Comparison of ENCODE assay signal across 16 cellular contexts in the genomic region with DNA sequence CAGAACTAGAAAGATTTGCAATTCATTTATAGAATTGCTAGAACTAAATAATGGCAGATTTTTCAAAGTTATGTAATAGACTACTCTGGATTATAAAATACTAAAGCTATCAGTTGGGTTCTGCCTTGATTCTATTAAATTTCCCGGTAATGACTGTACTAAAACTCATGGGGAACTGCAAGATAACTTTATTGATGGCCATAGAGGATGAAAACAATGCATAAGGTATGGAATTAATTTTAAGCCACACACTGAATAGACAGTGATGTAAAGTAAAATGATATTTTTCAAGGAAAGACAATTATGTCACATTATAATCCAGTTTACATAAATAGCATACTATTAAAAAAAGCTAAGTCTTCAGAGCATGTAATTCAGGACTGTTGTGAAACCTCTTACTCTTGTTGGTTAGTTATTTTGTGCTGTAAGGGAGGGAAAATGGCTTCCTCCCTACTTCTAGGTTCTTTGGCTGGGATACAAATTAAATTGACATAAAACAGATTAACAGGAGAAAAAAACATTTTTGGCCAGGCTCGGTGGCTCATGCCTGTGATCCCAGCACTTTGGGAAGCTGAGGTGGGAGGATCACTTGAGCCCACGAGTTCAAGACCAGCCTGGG.
A peak's percentile ranks its signal among the peaks of the same experiment; 100 is the strongest.
DNase-seq lines count a peak whose midpoint lies in the region; ATAC-seq and TF ChIP-seq lines count a peak whose summit lies in the region.
"Had no signal": no experiment of that assay in that cellular context is flagged by ENCODE, and none has a peak within 500 bp of the region (broad histone marks: within the 10 kb centered on the region; RNA-seq: fewer than 3 reads in every experiment).

No MANE protein-coding gene starts in this region.

- H3K4me1 ChIP-seq in BLaER1 treated with 17β-estradiol and CSF1 and Interleukin-3, amounts not matched to agents 10 nM and 100 nM, result peaks cover 62 to 89% (median 82%) of the 10 kb centered on the region in 10 experiments
- H3K4me1 ChIP-seq: testis had no signal

- no peaks in the 10 kb centered on the region for H4K20me1 ChIP-seq in BLaER1 treated with 17β-estradiol and CSF1 and Interleukin-3, amounts not matched to agents 10 nM and 100 nM

- peak overlapping the region; percentile 78 to 97 (median 87) for H3K4me2 ChIP-seq in BLaER1 treated with 17β-estradiol and CSF1 and Interleukin-3, amounts not matched to agents 10 nM and 100 nM
- H3K4me2 ChIP-seq: SK-N-SH had no signal

- no peak for ATAC-seq in activated CD8-positive, alpha-beta T cell treated with anti-CD3 and anti-CD28 coated beads for 36 hours
- ATAC-seq in naive B cell (ENCODE audit: low read depth in 2 of 2), result no peak
- ATAC-seq in HG03045 (IDR thresholded peaks at IDR 0.05; ENCODE audit: unreplicated experiment), result no peak
- ATAC-seq: left ventricle myocardium superior had no signal

- no peaks in the 10 kb centered on the region for H3K27me3 ChIP-seq in BLaER1 treated with 17β-estradiol and CSF1 and Interleukin-3, amounts not matched to agents 10 nM and 100 nM
- H3K27me3 ChIP-seq: testis had no signal

- H3K9me3 Mint-ChIP-seq in IgD-negative memory B cell, result no peaks in the 10 kb centered on the region
- H3K9me3 Mint-ChIP-seq in activated CD8-positive, alpha-beta T cell treated with anti-CD3 and anti-CD28 coated beads for 36 hours, result no peaks in the 10 kb centered on the region
- no peaks in the 10 kb centered on the region for H3K9me3 Mint-ChIP-seq in naive B cell
- H3K9me3 Mint-ChIP-seq: nephron progenitor cell had no signal

- intact Hi-C loops in activated CD8-positive, alpha-beta T cell treated with anti-CD3 and anti-CD28 coated beads for 36 hours (cut with micrococcal nuclease), result loop anchor here (10.0 kb wide), 1 partner anchor 601 kb away; a partner anchor contains a TSS

- no peak for DNase-seq in activated CD8-positive, alpha-beta T cell treated with anti-CD3 and anti-CD28 coated beads for 36 hours
- no peak for DNase-seq in naive B cell
- no peak for DNase-seq in HCEC 1CT
- DNase-seq in SHP77 treated with DMSO at 0.1 percent for 48 hours (lab: John Stamatoyannopoulos, UW), result no peak
- DNase-seq in DMS 273 treated with DMSO at 0.1 percent for 48 hours (lab: John Stamatoyannopoulos, UW), result no peak
- DNase-seq: foreskin melanocyte, left ventricle myocardium superior, NCI-H1930, NCI-H524, nephron progenitor cell, SK-N-SH, testis had no signal

- H3K27ac Mint-ChIP-seq in IgD-negative memory B cell (peak overlapping the region; percentile 72 to 91 (median 89)), naive B cell (peak overlapping the region; percentile 41 to 96 (median 88))
- peak overlapping the region; percentile 96 for H3K27ac Mint-ChIP-seq in activated CD8-positive, alpha-beta T cell treated with anti-CD3 and anti-CD28 coated beads for 36 hours
- H3K27ac Mint-ChIP-seq: nephron progenitor cell had no signal

- CTCF ChIA-PET in activated CD8-positive, alpha-beta T cell treated with anti-CD3 and anti-CD28 coated beads for 36 hours (lab: Charles Lee), result interaction anchor here (0.7 to 3.7 kb wide), 5 partner anchors 20 to 183 kb away, joined by 3 to 19 read pairs (median 6); no protein-coding TSS in a partner anchor

- H3K4me1 Mint-ChIP-seq in IgD-negative memory B cell (peaks cover 41 to 43% (median 41%) of the 10 kb centered on the region in 3 donors), naive B cell (peaks cover 47 to 83% (median 58%) of the 10 kb centered on the region in 3 donors)
- peaks cover 10% of the 10 kb centered on the region for H3K4me1 Mint-ChIP-seq in activated CD8-positive, alpha-beta T cell treated with anti-CD3 and anti-CD28 coated beads for 36 hours (ENCODE audit: low read depth)
- H3K4me1 Mint-ChIP-seq: nephron progenitor cell had no signal

- POLR2A ChIA-PET in activated CD8-positive, alpha-beta T cell treated with anti-CD3 and anti-CD28 coated beads for 36 hours (lab: Charles Lee), result interaction anchor here (0.9 to 14.5 kb wide), 16 partner anchors 6 to 946 kb away, joined by 3 to 170 read pairs (median 6); a partner anchor contains a TSS

- peak overlapping the region; percentile 87 to 97 (median 94) for H3K4me3 Mint-ChIP-seq in IgD-negative memory B cell
- peak overlapping the region; percentile 79 for H3K4me3 Mint-ChIP-seq in activated CD8-positive, alpha-beta T cell treated with anti-CD3 and anti-CD28 coated beads for 36 hours
- peak overlapping the region; percentile 69 to 95 (median 86) for H3K4me3 Mint-ChIP-seq in naive B cell
- H3K4me3 Mint-ChIP-seq: nephron progenitor cell had no signal

- peaks cover 5 to 26% (median 13%) of the 10 kb centered on the region in 11 experiments; a peak in 18 of 22 replicates for H3K36me3 ChIP-seq in BLaER1 treated with 17β-estradiol and CSF1 and Interleukin-3, amounts not matched to agents 10 nM and 100 nM

- peak overlapping the region in 4 of 11 experiments; percentile 31 to 86 (median 80); a peak in 6 of 22 replicates for H3K9ac ChIP-seq in BLaER1 treated with 17β-estradiol and CSF1 and Interleukin-3, amounts not matched to agents 10 nM and 100 nM
- H3K9ac ChIP-seq: SK-N-SH had no signal

- peak overlapping the region in 10 of 11 experiments; percentile 82 to 96 (median 90); a peak in 18 of 22 replicates for H3K27ac ChIP-seq in BLaER1 treated with 17β-estradiol and CSF1 and Interleukin-3, amounts not matched to agents 10 nM and 100 nM
- H3K27ac ChIP-seq: C4-2B, testis had no signal

- no peaks in the 10 kb centered on the region for H3K9me3 ChIP-seq in BLaER1 treated with 17β-estradiol and CSF1 and Interleukin-3, amounts not matched to agents 10 nM and 100 nM (replicated peaks in 1 of 11)
- H3K9me3 ChIP-seq: SK-N-SH, testis had no signal

- H3K36me3 Mint-ChIP-seq in IgD-negative memory B cell (peaks cover 9% of the 10 kb centered on the region), naive B cell (peaks cover 6 to 7% of the 10 kb centered on the region in 2 donors)
- peaks cover 88% of the 10 kb centered on the region for H3K36me3 Mint-ChIP-seq in activated CD8-positive, alpha-beta T cell treated with anti-CD3 and anti-CD28 coated beads for 36 hours (ENCODE audit: low read depth)

- no peaks in the 10 kb centered on the region for H3K27me3 Mint-ChIP-seq in IgD-negative memory B cell
- no peaks in the 10 kb centered on the region for H3K27me3 Mint-ChIP-seq in activated CD8-positive, alpha-beta T cell treated with anti-CD3 and anti-CD28 coated beads for 36 hours
- no peaks in the 10 kb centered on the region for H3K27me3 Mint-ChIP-seq in naive B cell

- H3K4me3 ChIP-seq in BLaER1 treated with 17β-estradiol and CSF1 and Interleukin-3, amounts not matched to agents 10 nM and 100 nM, result peak overlapping the region in 9 of 10 experiments; percentile 28 to 71 (median 61); a peak in 13 of 20 replicates
- H3K4me3 ChIP-seq: testis had no signal

- TF ChIP-seq CTCF in activated CD8-positive, alpha-beta T cell treated with anti-CD3 and anti-CD28 coated beads for 36 hours (IDR thresholded peaks at IDR 0.05), result no peak
